In genomic region chr10:127036987-127037386, GRCh38 we compare ENCODE assay signal across 21 cellular contexts.
"Had no signal": no experiment of that assay in that cellular context is flagged by ENCODE, and none has a peak within 500 bp of the region (broad histone marks: within the 10 kb centered on the region; RNA-seq: fewer than 3 reads in every experiment).

No MANE protein-coding gene starts in this region.

- H3K4me1 Mint-ChIP-seq: naive B cell; stimulated activated effector memory CD8-positive, alpha-beta T cell treated with anti-CD3 and anti-CD28 coated beads, Interleukin-12 subunit alpha, Interleukin-12 subunit beta, amount 100 ng/mL, for 72 hours had no signal

- ATAC-seq: heart right ventricle; mucosa of descending colon; right cardiac atrium; stimulated activated effector memory CD8-positive, alpha-beta T cell treated with anti-CD3 and anti-CD28 coated beads, Interleukin-12 subunit alpha, Interleukin-12 subunit beta, amount 100 ng/mL, for 72 hours; stimulated activated naive CD8-positive, alpha-beta T cell treated with anti-CD3 and anti-CD28 coated beads, Interleukin-15, Interleukin-2, amounts not matched to agents 100 U/mL and 50 U/mL, for 24 hours had no signal

- DNase-seq: central memory CD4-positive, alpha-beta T cell; effector CD8-positive, alpha-beta T cell; esophagus squamous epithelium; foreskin melanocyte; glutamatergic neuron; heart right ventricle; hippocampal formation; mesenchymal stem cell; mucosa of descending colon; naive B cell; right cardiac atrium; sigmoid colon; stimulated activated CD4-positive, alpha-beta T cell treated with anti-CD3 and anti-CD28 coated beads, Interleukin-2, amount 100 ng/mL, for 24 hours; stimulated activated CD4-positive, alpha-beta T cell treated with anti-CD3 and anti-CD28 coated beads, Interleukin-4, amount 100 ng/mL, for 24 hours; stimulated activated naive CD8-positive, alpha-beta T cell treated with anti-CD3 and anti-CD28 coated beads, Interleukin-15, Interleukin-2, amounts not matched to agents 100 U/mL and 50 U/mL, for 24 hours; substantia nigra; upper lobe of left lung had no signal

- H3K9me3 Mint-ChIP-seq: dendritic cell treated with granulocyte-macrophage colony-stimulating factor and Interleukin-4, amounts not matched to agents 40 ng/mL and 50 ng/mL, for 4 days; mesothelial cell of epicardium; neural crest cell; stimulated activated effector memory CD8-positive, alpha-beta T cell treated with anti-CD3 and anti-CD28 coated beads, Interleukin-12 subunit alpha, Interleukin-12 subunit beta, amount 100 ng/mL, for 72 hours had no signal

- H3K27ac Mint-ChIP-seq: dendritic cell treated with granulocyte-macrophage colony-stimulating factor and Interleukin-4, amounts not matched to agents 40 ng/mL and 50 ng/mL, for 4 days; mesothelial cell of epicardium; stimulated activated effector memory CD8-positive, alpha-beta T cell treated with anti-CD3 and anti-CD28 coated beads, Interleukin-12 subunit alpha, Interleukin-12 subunit beta, amount 100 ng/mL, for 72 hours had no signal

- H3K36me3 Mint-ChIP-seq: naive B cell; stimulated activated effector memory CD8-positive, alpha-beta T cell treated with anti-CD3 and anti-CD28 coated beads, Interleukin-12 subunit alpha, Interleukin-12 subunit beta, amount 100 ng/mL, for 72 hours had no signal

- H3K4me3 Mint-ChIP-seq: dendritic cell treated with granulocyte-macrophage colony-stimulating factor and Interleukin-4, amounts not matched to agents 40 ng/mL and 50 ng/mL, for 4 days; mesothelial cell of epicardium; naive B cell; neural crest cell; stimulated activated effector memory CD8-positive, alpha-beta T cell treated with anti-CD3 and anti-CD28 coated beads, Interleukin-12 subunit alpha, Interleukin-12 subunit beta, amount 100 ng/mL, for 72 hours had no signal

- H3K27me3 Mint-ChIP-seq: dendritic cell treated with granulocyte-macrophage colony-stimulating factor and Interleukin-4, amounts not matched to agents 40 ng/mL and 50 ng/mL, for 4 days; naive B cell had no signal
